26 cellular contexts compared by ENCODE assay signal in genomic region chr6:112539355-112539754, GRCh38.
DNase-seq lines count a peak whose midpoint lies in the region; ATAC-seq, FAIRE-seq and TF ChIP-seq lines count a peak whose summit lies in the region.
"Had no signal": no experiment of that assay in that cellular context is flagged by ENCODE, and none has a peak within 500 bp of the region (broad histone marks: within the 10 kb centered on the region; RNA-seq: fewer than 3 reads in every experiment).

No MANE protein-coding gene starts in this region.

- intact Hi-C loops in pancreas (cut with DNase I) (no loop called here), uterus (cut with DNase I; ENCODE audit: low total_unique reads) (no loop called here)

- H3K9me3 ChIP-seq in adipocyte (ENCODE audit: control insufficient read depth, low read length) (peaks cover 3% of the 10 kb centered on the region), pancreas (no peaks in the 10 kb centered on the region), uterus (no peaks in the 10 kb centered on the region)
- H3K9me3 ChIP-seq: MG63 had no signal

- TF ChIP-seq CTCF in pancreas (IDR thresholded peaks at IDR 0.05) (no peak), uterus (IDR thresholded peaks at IDR 0.05) (no peak)

- H3K4me3 ChIP-seq in adipocyte (ENCODE audit: low read length) (no peak overlapping the region), pancreas (no peak overlapping the region), uterus (no peak overlapping the region)
- H3K4me3 ChIP-seq: BLaER1, MG63, PC-9 had no signal

- no peak for TF ChIP-seq POLR2A in uterus (IDR thresholded peaks at IDR 0.05)

- H3K4me1 ChIP-seq in adipocyte (ENCODE audit: control insufficient read depth, insufficient read depth, low read length) (no peaks in the 10 kb centered on the region), pancreas (no peaks in the 10 kb centered on the region), uterus (no peaks in the 10 kb centered on the region)
- H3K4me1 ChIP-seq: BLaER1 had no signal

- H3K27me3 ChIP-seq in adipocyte (replicated peaks; ENCODE audit: control insufficient read depth, insufficient read depth, low read length) (no peaks in the 10 kb centered on the region), pancreas (no peaks in the 10 kb centered on the region), uterus (no peaks in the 10 kb centered on the region)
- H3K27me3 ChIP-seq: BLaER1, MG63 had no signal

- H3K27ac ChIP-seq in pancreas (no peak overlapping the region), uterus (no peak overlapping the region)
- H3K27ac ChIP-seq: BLaER1, PC-9 had no signal

- FAIRE-seq in pancreas (lab: Jason Lieb, UNC) (no peak), GM19239 (lab: Jason Lieb, UNC) (no peak)

- H3K9ac ChIP-seq in adipocyte (ENCODE audit: low read length), result no peak overlapping the region
- H3K9ac ChIP-seq: BLaER1 had no signal

- WGBS in pancreas, 2 donors, result 78 to 90% methylated on average over 2 of the region's 2 CpGs

- DNase-seq in AG08395 (ENCODE audit: low spot score) (peak; percentile 43), DMS 273 treated with DMSO at 0.1 percent for 48 hours (lab: John Stamatoyannopoulos, UW) (peak; percentile 16), M059J (ENCODE audit: low read depth) (peak; percentile 35), adipocyte (ENCODE audit: low read depth) (peak; percentile 30), pancreas (no peak), uterus (no peak), GM19239 (ENCODE audit: insufficient read length, low spot score) (no peak)
- DNase-seq: 8988T; CD4-positive, alpha-beta T cell; COR-L47; GDM1; GOT3; Kasumi-1; MG63; NCI-H1417; NCI-H187 treated with DMSO at 0.1 percent for 48 hours; NCI-H2107; NCI-H226; NCI-H510A treated with DMSO at 0.1 percent for 48 hours; NCI-H748 treated with DMSO at 0.1 percent for 48 hours; SIG-M5; T-helper 1 cell; T-helper 9 cell had no signal

- H3K36me3 ChIP-seq in adipocyte (ENCODE audit: control insufficient read depth, insufficient read depth, low read length, severe bottlenecking) (no peaks in the 10 kb centered on the region), pancreas (no peaks in the 10 kb centered on the region), uterus (no peaks in the 10 kb centered on the region)
- H3K36me3 ChIP-seq: BLaER1, MG63 had no signal

- no peak for ATAC-seq in pancreas
- ATAC-seq in HG02623 (IDR thresholded peaks at IDR 0.05; ENCODE audit: unreplicated experiment), result no peak

Comparison
In these comparisons a context has a peak if more than half of its experiments do, and no peak if none do; other contexts are left out.
1. DNase-seq: peak in AG08395 (single experiment), DMS 273 treated with DMSO at 0.1 percent for 48 hours (single experiment), M059J (single experiment) and adipocyte (single experiment); none in pancreas (0 of 6), uterus (0 of 2) and GM19239 (single experiment).